1 cellular context compared by ENCODE assay signal in the genomic region with DNA sequence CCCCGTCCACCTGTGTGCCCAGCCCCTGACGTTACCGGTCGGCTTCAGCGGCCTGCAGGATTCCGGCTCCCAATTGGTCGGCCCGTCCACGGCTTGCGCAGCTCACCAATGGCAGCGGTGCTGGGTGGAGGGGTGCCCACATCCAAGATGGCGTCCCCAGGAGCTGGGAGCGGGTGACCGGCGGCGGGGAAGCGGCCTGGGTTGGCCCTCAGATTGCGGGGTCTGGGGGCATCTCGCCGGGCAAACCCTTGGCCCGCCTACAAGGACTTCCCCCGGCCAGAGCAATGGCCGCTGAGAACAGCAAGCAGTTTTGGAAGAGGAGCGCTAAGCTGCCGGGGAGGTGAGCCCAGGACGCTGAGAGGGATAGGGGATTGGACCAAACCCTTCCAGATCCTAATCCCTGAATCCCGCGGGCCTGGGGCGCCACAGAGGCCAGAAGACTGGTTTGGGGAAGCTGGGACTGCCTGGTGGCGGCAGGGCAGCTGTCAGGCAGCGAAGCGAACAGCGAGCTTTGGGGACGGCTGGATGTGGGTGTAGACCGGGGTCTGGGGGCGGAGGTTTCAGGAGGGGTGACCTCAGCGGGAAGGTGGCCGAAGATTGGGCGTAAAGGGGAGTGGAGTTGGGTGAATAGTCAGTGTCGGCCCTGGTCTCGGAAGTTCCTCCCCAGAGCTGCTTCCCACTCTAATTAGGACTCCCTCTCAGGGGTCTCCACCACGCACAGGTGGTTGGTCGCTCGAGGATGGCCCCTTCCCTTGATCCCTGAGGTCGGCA.
TF ChIP-seq lines count a peak whose summit lies in the region.

A gene with protein sequence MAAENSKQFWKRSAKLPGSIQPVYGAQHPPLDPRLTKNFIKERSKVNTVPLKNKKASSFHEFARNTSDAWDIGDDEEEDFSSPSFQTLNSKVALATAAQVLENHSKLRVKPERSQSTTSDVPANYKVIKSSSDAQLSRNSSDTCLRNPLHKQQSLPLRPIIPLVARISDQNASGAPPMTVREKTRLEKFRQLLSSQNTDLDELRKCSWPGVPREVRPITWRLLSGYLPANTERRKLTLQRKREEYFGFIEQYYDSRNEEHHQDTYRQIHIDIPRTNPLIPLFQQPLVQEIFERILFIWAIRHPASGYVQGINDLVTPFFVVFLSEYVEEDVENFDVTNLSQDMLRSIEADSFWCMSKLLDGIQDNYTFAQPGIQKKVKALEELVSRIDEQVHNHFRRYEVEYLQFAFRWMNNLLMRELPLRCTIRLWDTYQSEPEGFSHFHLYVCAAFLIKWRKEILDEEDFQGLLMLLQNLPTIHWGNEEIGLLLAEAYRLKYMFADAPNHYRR (plus strand): TSS at position 139 of the 771 bp plus-strand sequence. CDS start 146 bp downstream, at position 285.
TSS of gene TMEM217 (minus strand) at position 511 of the 771 bp plus-strand sequence. CDS start 39,114 bp downstream, outside the sequence.

TF ChIP-seq in K562, 482 proteins besides CTCF, POLR2A, EP300 and RAD21 (continued from another document):
- TF ChIP-seq, protein P1, sequence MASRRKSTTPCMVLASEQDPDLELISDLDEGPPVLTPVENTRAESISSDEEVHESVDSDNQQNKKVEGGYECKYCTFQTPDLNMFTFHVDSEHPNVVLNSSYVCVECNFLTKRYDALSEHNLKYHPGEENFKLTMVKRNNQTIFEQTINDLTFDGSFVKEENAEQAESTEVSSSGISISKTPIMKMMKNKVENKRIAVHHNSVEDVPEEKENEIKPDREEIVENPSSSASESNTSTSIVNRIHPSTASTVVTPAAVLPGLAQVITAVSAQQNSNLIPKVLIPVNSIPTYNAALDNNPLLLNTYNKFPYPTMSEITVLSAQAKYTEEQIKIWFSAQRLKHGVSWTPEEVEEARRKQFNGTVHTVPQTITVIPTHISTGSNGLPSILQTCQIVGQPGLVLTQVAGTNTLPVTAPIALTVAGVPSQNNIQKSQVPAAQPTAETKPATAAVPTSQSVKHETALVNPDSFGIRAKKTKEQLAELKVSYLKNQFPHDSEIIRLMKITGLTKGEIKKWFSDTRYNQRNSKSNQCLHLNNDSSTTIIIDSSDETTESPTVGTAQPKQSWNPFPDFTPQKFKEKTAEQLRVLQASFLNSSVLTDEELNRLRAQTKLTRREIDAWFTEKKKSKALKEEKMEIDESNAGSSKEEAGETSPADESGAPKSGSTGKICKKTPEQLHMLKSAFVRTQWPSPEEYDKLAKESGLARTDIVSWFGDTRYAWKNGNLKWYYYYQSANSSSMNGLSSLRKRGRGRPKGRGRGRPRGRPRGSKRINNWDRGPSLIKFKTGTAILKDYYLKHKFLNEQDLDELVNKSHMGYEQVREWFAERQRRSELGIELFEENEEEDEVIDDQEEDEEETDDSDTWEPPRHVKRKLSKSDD (conservative IDR thresholded peaks at IDR 0.05; ENCODE audit: low read length) = 0 out of 2 replicates have a peak, but pooled peaks have one; percentile 59
- peak; percentile 38; the same call in 1 of the 2 replicates for TF ChIP-seq ZNF583 (CRISPR knock-in tag; IDR thresholded peaks at IDR 0.05)
- TF ChIP-seq DACH1 (IDR thresholded peaks at IDR 0.05; ENCODE audit: partially characterized antibody) = peak; percentile 59
- peak; percentile 94 for TF ChIP-seq HCFC1 (IDR thresholded peaks at IDR 0.05; ENCODE audit: low read depth, low read length)
- TF ChIP-seq, protein P2, sequence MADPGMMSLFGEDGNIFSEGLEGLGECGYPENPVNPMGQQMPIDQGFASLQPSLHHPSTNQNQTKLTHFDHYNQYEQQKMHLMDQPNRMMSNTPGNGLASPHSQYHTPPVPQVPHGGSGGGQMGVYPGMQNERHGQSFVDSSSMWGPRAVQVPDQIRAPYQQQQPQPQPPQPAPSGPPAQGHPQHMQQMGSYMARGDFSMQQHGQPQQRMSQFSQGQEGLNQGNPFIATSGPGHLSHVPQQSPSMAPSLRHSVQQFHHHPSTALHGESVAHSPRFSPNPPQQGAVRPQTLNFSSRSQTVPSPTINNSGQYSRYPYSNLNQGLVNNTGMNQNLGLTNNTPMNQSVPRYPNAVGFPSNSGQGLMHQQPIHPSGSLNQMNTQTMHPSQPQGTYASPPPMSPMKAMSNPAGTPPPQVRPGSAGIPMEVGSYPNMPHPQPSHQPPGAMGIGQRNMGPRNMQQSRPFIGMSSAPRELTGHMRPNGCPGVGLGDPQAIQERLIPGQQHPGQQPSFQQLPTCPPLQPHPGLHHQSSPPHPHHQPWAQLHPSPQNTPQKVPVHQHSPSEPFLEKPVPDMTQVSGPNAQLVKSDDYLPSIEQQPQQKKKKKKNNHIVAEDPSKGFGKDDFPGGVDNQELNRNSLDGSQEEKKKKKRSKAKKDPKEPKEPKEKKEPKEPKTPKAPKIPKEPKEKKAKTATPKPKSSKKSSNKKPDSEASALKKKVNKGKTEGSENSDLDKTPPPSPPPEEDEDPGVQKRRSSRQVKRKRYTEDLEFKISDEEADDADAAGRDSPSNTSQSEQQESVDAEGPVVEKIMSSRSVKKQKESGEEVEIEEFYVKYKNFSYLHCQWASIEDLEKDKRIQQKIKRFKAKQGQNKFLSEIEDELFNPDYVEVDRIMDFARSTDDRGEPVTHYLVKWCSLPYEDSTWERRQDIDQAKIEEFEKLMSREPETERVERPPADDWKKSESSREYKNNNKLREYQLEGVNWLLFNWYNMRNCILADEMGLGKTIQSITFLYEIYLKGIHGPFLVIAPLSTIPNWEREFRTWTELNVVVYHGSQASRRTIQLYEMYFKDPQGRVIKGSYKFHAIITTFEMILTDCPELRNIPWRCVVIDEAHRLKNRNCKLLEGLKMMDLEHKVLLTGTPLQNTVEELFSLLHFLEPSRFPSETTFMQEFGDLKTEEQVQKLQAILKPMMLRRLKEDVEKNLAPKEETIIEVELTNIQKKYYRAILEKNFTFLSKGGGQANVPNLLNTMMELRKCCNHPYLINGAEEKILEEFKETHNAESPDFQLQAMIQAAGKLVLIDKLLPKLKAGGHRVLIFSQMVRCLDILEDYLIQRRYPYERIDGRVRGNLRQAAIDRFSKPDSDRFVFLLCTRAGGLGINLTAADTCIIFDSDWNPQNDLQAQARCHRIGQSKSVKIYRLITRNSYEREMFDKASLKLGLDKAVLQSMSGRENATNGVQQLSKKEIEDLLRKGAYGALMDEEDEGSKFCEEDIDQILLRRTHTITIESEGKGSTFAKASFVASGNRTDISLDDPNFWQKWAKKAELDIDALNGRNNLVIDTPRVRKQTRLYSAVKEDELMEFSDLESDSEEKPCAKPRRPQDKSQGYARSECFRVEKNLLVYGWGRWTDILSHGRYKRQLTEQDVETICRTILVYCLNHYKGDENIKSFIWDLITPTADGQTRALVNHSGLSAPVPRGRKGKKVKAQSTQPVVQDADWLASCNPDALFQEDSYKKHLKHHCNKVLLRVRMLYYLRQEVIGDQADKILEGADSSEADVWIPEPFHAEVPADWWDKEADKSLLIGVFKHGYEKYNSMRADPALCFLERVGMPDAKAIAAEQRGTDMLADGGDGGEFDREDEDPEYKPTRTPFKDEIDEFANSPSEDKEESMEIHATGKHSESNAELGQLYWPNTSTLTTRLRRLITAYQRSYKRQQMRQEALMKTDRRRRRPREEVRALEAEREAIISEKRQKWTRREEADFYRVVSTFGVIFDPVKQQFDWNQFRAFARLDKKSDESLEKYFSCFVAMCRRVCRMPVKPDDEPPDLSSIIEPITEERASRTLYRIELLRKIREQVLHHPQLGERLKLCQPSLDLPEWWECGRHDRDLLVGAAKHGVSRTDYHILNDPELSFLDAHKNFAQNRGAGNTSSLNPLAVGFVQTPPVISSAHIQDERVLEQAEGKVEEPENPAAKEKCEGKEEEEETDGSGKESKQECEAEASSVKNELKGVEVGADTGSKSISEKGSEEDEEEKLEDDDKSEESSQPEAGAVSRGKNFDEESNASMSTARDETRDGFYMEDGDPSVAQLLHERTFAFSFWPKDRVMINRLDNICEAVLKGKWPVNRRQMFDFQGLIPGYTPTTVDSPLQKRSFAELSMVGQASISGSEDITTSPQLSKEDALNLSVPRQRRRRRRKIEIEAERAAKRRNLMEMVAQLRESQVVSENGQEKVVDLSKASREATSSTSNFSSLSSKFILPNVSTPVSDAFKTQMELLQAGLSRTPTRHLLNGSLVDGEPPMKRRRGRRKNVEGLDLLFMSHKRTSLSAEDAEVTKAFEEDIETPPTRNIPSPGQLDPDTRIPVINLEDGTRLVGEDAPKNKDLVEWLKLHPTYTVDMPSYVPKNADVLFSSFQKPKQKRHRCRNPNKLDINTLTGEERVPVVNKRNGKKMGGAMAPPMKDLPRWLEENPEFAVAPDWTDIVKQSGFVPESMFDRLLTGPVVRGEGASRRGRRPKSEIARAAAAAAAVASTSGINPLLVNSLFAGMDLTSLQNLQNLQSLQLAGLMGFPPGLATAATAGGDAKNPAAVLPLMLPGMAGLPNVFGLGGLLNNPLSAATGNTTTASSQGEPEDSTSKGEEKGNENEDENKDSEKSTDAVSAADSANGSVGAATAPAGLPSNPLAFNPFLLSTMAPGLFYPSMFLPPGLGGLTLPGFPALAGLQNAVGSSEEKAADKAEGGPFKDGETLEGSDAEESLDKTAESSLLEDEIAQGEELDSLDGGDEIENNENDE (IDR thresholded peaks at IDR 0.05; ENCODE audit: low read depth, low read length) = no peak
- TF ChIP-seq, protein P3, sequence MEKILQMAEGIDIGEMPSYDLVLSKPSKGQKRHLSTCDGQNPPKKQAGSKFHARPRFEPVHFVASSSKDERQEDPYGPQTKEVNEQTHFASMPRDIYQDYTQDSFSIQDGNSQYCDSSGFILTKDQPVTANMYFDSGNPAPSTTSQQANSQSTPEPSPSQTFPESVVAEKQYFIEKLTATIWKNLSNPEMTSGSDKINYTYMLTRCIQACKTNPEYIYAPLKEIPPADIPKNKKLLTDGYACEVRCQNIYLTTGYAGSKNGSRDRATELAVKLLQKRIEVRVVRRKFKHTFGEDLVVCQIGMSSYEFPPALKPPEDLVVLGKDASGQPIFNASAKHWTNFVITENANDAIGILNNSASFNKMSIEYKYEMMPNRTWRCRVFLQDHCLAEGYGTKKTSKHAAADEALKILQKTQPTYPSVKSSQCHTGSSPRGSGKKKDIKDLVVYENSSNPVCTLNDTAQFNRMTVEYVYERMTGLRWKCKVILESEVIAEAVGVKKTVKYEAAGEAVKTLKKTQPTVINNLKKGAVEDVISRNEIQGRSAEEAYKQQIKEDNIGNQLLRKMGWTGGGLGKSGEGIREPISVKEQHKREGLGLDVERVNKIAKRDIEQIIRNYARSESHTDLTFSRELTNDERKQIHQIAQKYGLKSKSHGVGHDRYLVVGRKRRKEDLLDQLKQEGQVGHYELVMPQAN (IDR thresholded peaks at IDR 0.05; ENCODE audit: borderline replicate concordance) = peak; percentile 68
